ENCODE assay signal across 15 cellular contexts in the genomic region with DNA sequence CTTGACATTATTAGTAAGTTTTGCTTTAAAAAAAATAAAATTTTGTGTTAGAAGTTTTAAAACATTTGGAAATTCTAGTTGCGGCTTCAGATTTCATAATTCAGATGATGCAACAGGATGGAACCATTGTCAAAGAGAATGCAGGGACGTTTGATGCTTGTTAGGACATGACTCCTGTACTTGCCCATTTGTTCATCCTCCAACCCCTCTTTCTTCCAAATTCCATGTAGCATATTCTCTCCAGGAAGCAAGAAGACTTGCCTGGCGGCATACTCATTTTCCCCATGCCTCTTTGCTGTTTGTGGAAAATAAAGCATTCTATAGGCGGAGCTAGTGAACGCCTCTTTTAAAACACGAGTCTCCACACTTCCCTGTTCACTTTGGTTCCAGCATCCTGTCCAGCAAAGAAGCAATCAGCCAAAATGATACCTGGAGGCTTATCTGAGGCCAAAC. TPM values are rescaled to one million over a fixed set of nuclear protein-coding genes. Genes with fewer than 3 reads are reported as not detected.
DNase-seq lines count a peak whose midpoint lies in the region; ATAC-seq and TF ChIP-seq lines count a peak whose summit lies in the region.
"Had no signal": no experiment of that assay in that cellular context is flagged by ENCODE, and none has a peak within 500 bp of the region (broad histone marks: within the 10 kb centered on the region; RNA-seq: fewer than 3 reads in every experiment).

A gene with protein sequence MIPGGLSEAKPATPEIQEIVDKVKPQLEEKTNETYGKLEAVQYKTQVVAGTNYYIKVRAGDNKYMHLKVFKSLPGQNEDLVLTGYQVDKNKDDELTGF (plus strand): TSS at position 378 of the 453 bp plus-strand sequence. CDS start 45 bp downstream, at position 423.

- H3K4me3 Mint-ChIP-seq in WTC11, result no peak within 1 kb of the TSS

- no peaks in the 10 kb centered on the region for H3K9me3 ChIP-seq in Karpas-422 (ENCODE audit: low read length)
- H3K9me3 ChIP-seq in left lung, result no peaks in the 10 kb centered on the region
- H3K9me3 ChIP-seq in subcutaneous abdominal adipose tissue (ENCODE audit: control insufficient read depth in 5 of 5, low read length in 5 of 5), result peaks cover 0 to 5% (median 0%) of the 10 kb centered on the region in 5 donors

- TF ChIP-seq CTCF in WTC11 (IDR thresholded peaks at IDR 0.05), result no peak
- no peak for TF ChIP-seq CTCF in left lung (IDR thresholded peaks at IDR 0.05)

- H3K9me3 Mint-ChIP-seq in WTC11, result peaks cover 13% of the 10 kb centered on the region

- no peak for DNase-seq in Karpas-422
- DNase-seq in WTC11 (ENCODE audit: low spot score), result no peak
- no peak for DNase-seq in left lung
- no peak for DNase-seq in T1000 (lab: John Stamatoyannopoulos, UW)
- DNase-seq in globus pallidus (ENCODE audit: low spot score), result no peak
- DNase-seq in GM19238 (ENCODE audit: insufficient read length, low spot score), result no peak
- DNase-seq in stimulated activated CD4-positive, alpha-beta T cell treated with anti-CD3 and anti-CD28 coated beads, Interleukin-1b, Interleukin-23, amount 100 ng/mL, for 48 hours, result no peak
- DNase-seq: activated naive CD4-positive, alpha-beta T cell treated with Interleukin-2 at 50 U/mL for 16 hours; cortex of kidney; heart left ventricle; NCI-H2081; RPMI8226; stimulated activated CD4-positive, alpha-beta T cell treated with anti-CD3 and anti-CD28 coated beads, Interleukin-15, amount 100 ng/mL, for 24 hours; stimulated activated naive CD4-positive, alpha-beta T cell treated with Interleukin-2 at 50 U/mL for 16 hours had no signal

- H3K4me1 ChIP-seq in Karpas-422 (ENCODE audit: low read length), result no peaks in the 10 kb centered on the region
- no peaks in the 10 kb centered on the region for H3K4me1 ChIP-seq in left lung
- H3K4me1 ChIP-seq in subcutaneous abdominal adipose tissue (ENCODE audit: control insufficient read depth in 5 of 5, insufficient read depth in 5 of 5, low read length in 5 of 5), result peaks cover 0 to 21% (median 5%) of the 10 kb centered on the region in 5 donors
- H3K4me1 ChIP-seq: heart left ventricle had no signal

- no peak within 1 kb of the TSS for H3K27ac Mint-ChIP-seq in WTC11

- H3K79me2 ChIP-seq in Karpas-422 (ENCODE audit: low read length), result no peaks in the 10 kb centered on the region

- H4K20me1 ChIP-seq in Karpas-422 (ENCODE audit: insufficient read depth, low read depth, low read length), result no peaks in the 10 kb centered on the region

- H3K4me2 ChIP-seq in Karpas-422 (ENCODE audit: low read depth, low read length, poor library complexity, severe bottlenecking), result no peak within 1 kb of the TSS

- H3K4me3 ChIP-seq in Karpas-422 (ENCODE audit: low read length), result no peak within 1 kb of the TSS
- peak within 1 kb of the TSS; percentile 5 to 36 for H3K4me3 ChIP-seq in left lung
- H3K4me3 ChIP-seq in subcutaneous abdominal adipose tissue (ENCODE audit: low read depth in 1 of 5, low read length in 5 of 5), result peak within 1 kb of the TSS; percentile 39 to 72 (median 63)

- ATAC-seq in WTC11 (no peak), left lung (peak; percentile 45)
- ATAC-seq: heart left ventricle had no signal

- H3K36me3 Mint-ChIP-seq in WTC11, result peaks cover 5% of the 10 kb centered on the region

- H3K27ac ChIP-seq in Karpas-422 (ENCODE audit: low read length), result no peak within 1 kb of the TSS
- peak within 1 kb of the TSS in 1 of 2 donors; percentile 68 for H3K27ac ChIP-seq in left lung
- H3K27ac ChIP-seq in subcutaneous abdominal adipose tissue (ENCODE audit: low read depth, low read length), result no peak within 1 kb of the TSS
- H3K27ac ChIP-seq: heart left ventricle had no signal

- POLR2A ChIA-PET in WTC11 (lab: Charles Lee), result no interaction called here

- intact Hi-C loops in left lung (cut with DNase I), result no loop called here

- no peaks in the 10 kb centered on the region for H3K9me2 ChIP-seq in Karpas-422 (replicated peaks; ENCODE audit: insufficient read depth, low read length)

- H3K9ac ChIP-seq in Karpas-422 (ENCODE audit: low read length) (no peak within 1 kb of the TSS), subcutaneous abdominal adipose tissue (ENCODE audit: low read length in 5 of 5) (peak within 1 kb of the TSS in 1 of 5 donors; percentile 54)

- H3K27me3 Mint-ChIP-seq in WTC11 (ENCODE audit: low read depth), result no peaks in the 10 kb centered on the region; the same call in 1 of the 2 replicates

- H3K27me3 ChIP-seq in Karpas-422 (ENCODE audit: low read length), result no peaks in the 10 kb centered on the region
- H3K27me3 ChIP-seq in left lung, result no peaks in the 10 kb centered on the region
- H3K27me3 ChIP-seq in subcutaneous abdominal adipose tissue (ENCODE audit: control insufficient read depth in 5 of 5, insufficient read depth in 4 of 5, low read length in 5 of 5), result no peaks in the 10 kb centered on the region

- no peaks in the 10 kb centered on the region for H3K4me1 Mint-ChIP-seq in WTC11

- no peaks in the 10 kb centered on the region for H3K36me3 ChIP-seq in Karpas-422 (ENCODE audit: insufficient read depth, low read length)
- H3K36me3 ChIP-seq in left lung, result no peaks in the 10 kb centered on the region
- H3K36me3 ChIP-seq in subcutaneous abdominal adipose tissue (ENCODE audit: control insufficient read depth in 5 of 5, insufficient read depth in 5 of 5, low read length in 5 of 5), result no peaks in the 10 kb centered on the region
- H3K36me3 ChIP-seq: heart left ventricle had no signal

- CTCF ChIA-PET in WTC11 (lab: Charles Lee), result interaction anchor here (2.2 kb wide), 1 partner anchor 9 kb away, joined by 9 read pairs; no protein-coding TSS in a partner anchor

- no peak within 1 kb of the TSS for H2AFZ ChIP-seq in Karpas-422 (ENCODE audit: low read length)

TF ChIP-seq in WTC11, 78 proteins besides CTCF, POLR2A, EP300 and RAD21:
- no peak for TF ChIP-seq ZBTB21 (CRISPR knock-in tag; IDR thresholded peaks at IDR 0.05; ENCODE audit: borderline replicate concordance)
- peak; percentile 90 for TF ChIP-seq GABPB1 (CRISPR knock-in tag; IDR thresholded peaks at IDR 0.05)

RNA-seq across cellular contexts. Expression of the gene that starts here (rescaled TPM):
- 3.8 and 10.5 TPM in 2 replicates for total RNA-seq in Karpas-422 (2014; rRNA removed; shearing (Covaris generic); ENCODE audit: low replicate concordance)
- total RNA-seq in WTC11 (2021) (not detected in 3 replicates), left lung (10 to 100 TPM; 18.6 to 19.8 TPM)
